In the genomic region with DNA sequence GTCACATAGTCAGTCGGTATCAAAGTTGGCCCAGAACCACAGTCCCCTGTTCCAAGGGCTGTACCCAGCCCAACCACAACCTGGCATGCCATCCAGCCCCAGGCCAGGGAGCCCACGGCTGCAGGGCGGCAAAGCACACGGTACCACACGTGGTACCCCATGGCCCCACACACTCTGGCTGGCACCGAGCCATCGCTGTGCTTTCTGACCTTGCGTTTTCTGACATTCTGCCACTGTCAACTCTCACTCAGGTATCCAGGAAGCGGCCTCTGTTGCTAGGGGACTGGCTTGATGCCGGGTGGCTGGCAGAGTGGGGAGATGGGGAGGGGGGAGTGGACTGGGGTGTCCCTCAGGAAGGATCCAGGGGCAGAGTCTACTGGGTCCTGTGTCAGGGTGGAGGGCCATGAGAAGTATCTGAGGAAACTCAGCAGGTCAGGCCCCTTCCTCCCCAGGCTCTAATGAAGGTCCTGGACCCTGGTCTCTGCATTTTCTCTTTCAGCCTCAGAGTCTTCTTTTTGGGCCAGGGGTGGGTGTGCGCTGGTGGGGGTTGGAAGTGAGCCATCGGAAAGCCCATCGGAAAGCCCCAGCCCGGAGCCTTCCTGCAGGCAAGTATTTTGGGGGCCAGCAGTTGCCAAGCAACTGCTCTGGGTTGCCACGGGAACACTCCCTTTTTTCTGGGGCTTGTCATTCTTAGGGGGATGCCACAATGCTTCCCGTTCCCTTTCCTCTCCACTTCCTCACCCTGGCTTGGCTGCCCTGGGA, we compare ENCODE assay signal across 2 cellular contexts.
TF ChIP-seq lines count a peak whose summit lies in the region.

No MANE protein-coding gene starts in this region.

TF ChIP-seq in SK-N-SH, 30 proteins besides CTCF, POLR2A, EP300 and RAD21:
- peak; percentile 90 for TF ChIP-seq MXI1 (IDR thresholded peaks at IDR 0.05; ENCODE audit: low read depth, low read length)
- no peak for TF ChIP-seq SIN3A (IDR thresholded peaks at IDR 0.05; ENCODE audit: borderline replicate concordance, low read depth, low read length)
- no peak for TF ChIP-seq SMC3 (IDR thresholded peaks at IDR 0.05; ENCODE audit: low read depth, low read length)
- TF ChIP-seq ZBTB33 (IDR thresholded peaks at IDR 0.05; ENCODE audit: borderline replicate concordance, low read depth) = no peak
- no peak for TF ChIP-seq ELF1 (IDR thresholded peaks at IDR 0.05)

TF ChIP-seq in SK-N-SH treated with all-trans-retinoic acid at 6 μM for 48 hours, 23 proteins besides CTCF, POLR2A, EP300 and RAD21:
- TF ChIP-seq, protein P1, sequence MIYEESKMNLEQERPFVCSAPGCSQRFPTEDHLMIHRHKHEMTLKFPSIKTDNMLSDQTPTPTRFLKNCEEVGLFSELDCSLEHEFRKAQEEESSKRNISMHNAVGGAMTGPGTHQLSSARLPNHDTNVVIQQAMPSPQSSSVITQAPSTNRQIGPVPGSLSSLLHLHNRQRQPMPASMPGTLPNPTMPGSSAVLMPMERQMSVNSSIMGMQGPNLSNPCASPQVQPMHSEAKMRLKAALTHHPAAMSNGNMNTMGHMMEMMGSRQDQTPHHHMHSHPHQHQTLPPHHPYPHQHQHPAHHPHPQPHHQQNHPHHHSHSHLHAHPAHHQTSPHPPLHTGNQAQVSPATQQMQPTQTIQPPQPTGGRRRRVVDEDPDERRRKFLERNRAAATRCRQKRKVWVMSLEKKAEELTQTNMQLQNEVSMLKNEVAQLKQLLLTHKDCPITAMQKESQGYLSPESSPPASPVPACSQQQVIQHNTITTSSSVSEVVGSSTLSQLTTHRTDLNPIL (CRISPR knock-in tag; IDR thresholded peaks at IDR 0.05; ENCODE audit: low read depth) = no peak
- TF ChIP-seq GLIS3 (CRISPR knock-in tag; IDR thresholded peaks at IDR 0.05) = no peak
- TF ChIP-seq ZNF565 (CRISPR knock-in tag; conservative IDR thresholded peaks at IDR 0.05; ENCODE audit: low read depth) = no peak
- no peak for TF ChIP-seq BACH2 (CRISPR knock-in tag; IDR thresholded peaks at IDR 0.05; ENCODE audit: borderline replicate concordance)
- TF ChIP-seq ZNF8 (CRISPR knock-in tag; IDR thresholded peaks at IDR 0.05) = no peak
- no peak for TF ChIP-seq ISL1 (CRISPR knock-in tag; IDR thresholded peaks at IDR 0.05)
- TF ChIP-seq TCF4 (CRISPR knock-in tag; IDR thresholded peaks at IDR 0.05; ENCODE audit: borderline replicate concordance) = no peak
